ENCODE assay signal across 10 cellular contexts in genomic region chr6:139839506-139840156, GRCh38.
DNase-seq lines count a peak whose midpoint lies in the region; ATAC-seq and TF ChIP-seq lines count a peak whose summit lies in the region.
"Had no signal": no experiment of that assay in that cellular context is flagged by ENCODE, and none has a peak within 500 bp of the region (broad histone marks: within the 10 kb centered on the region; RNA-seq: fewer than 3 reads in every experiment).

No MANE protein-coding gene starts in this region.

- BruUV-seq in PC-9 (replicated peaks; lab: Mats Ljungman, UMichigan) = no TSS peak

- no peak overlapping the region for H3K4me3 ChIP-seq in PC-9
- H3K4me3 ChIP-seq in fibroblast of the aortic adventitia (ENCODE audit: low read depth, low read length) = no peak overlapping the region

- H3K36me3 ChIP-seq in PC-9 (ENCODE audit: low read depth) = no peaks in the 10 kb centered on the region

- peaks cover 2% of the 10 kb centered on the region for H3K4me1 Mint-ChIP-seq in activated CD4-positive, alpha-beta T cell treated with anti-CD3 and anti-CD28 coated beads for 36 hours

- H3K27me3 ChIP-seq in PC-9 (ENCODE audit: insufficient read depth, low read depth) = no peaks in the 10 kb centered on the region

- POLR2A ChIA-PET in PC-9 (lab: Charles Lee; ENCODE audit: unreplicated experiment) = no interaction called here
- POLR2A ChIA-PET in activated CD4-positive, alpha-beta T cell treated with anti-CD3 and anti-CD28 coated beads for 36 hours (lab: Charles Lee) = no interaction called here

- TF ChIP-seq CTCF in PC-9 (conservative IDR thresholded peaks at IDR 0.05) = no peak
- no peak for TF ChIP-seq CTCF in fibroblast of the aortic adventitia (IDR thresholded peaks at IDR 0.05; ENCODE audit: insufficient read depth, low read length)

- H3K79me2 ChIP-seq in PC-9 (ENCODE audit: low read depth) = no peaks in the 10 kb centered on the region

- peak overlapping the region; percentile 35 for H3K4me2 ChIP-seq in PC-9

- no peak overlapping the region for H3K27ac ChIP-seq in PC-9

- peak; percentile 85 for DNase-seq in GF-D8 (lab: John Stamatoyannopoulos, UW)
- DNase-seq in PC-9 = no peak
- peak; percentile 22 for DNase-seq in fibroblast of the aortic adventitia (ENCODE audit: low read depth)
- DNase-seq in putamen (ENCODE audit: low spot score) = peak; percentile 26
- DNase-seq in NCI-H69 (lab: John Stamatoyannopoulos, UW) = no peak
- DNase-seq in activated CD4-positive, alpha-beta T cell treated with anti-CD3 and anti-CD28 coated beads for 36 hours = no peak
- no peak for DNase-seq in activated naive CD4-positive, alpha-beta T cell treated with anti-CD3 and anti-CD28 coated beads, Interleukin-2, amount 50 U/mL, for 72 hours (ENCODE audit: low spot score in 2 of 2)
- DNase-seq: activated T-cell treated with anti-CD3 and anti-CD28 coated beads, Interleukin-2, amount 50 U/mL, for 48 hours; DND-41 had no signal

- intact Hi-C loops in PC-9 (cut with micrococcal nuclease; ENCODE audit: unreplicated experiment) = no loop called here
- intact Hi-C loops in activated CD4-positive, alpha-beta T cell treated with anti-CD3 and anti-CD28 coated beads for 36 hours (cut with DNase I, micrococcal nuclease) = no loop called here

- CTCF ChIA-PET in PC-9 (lab: Charles Lee) = no interaction called here
- CTCF ChIA-PET in activated CD4-positive, alpha-beta T cell treated with anti-CD3 and anti-CD28 coated beads for 36 hours (lab: Charles Lee) = interaction anchor here (1.0 kb wide), 1 partner anchor 14 kb away, joined by 3 read pairs; no protein-coding TSS in a partner anchor

- no peak overlapping the region for H3K27ac Mint-ChIP-seq in activated CD4-positive, alpha-beta T cell treated with anti-CD3 and anti-CD28 coated beads for 36 hours
- no peak overlapping the region for H3K27ac Mint-ChIP-seq in activated naive CD4-positive, alpha-beta T cell treated with anti-CD3 and anti-CD28 coated beads, Interleukin-2, amount 50 U/mL, for 72 hours

- 0 out of 2 replicates have a peak overlapping the region, but pooled peaks have one; percentile 24 for H2AFZ ChIP-seq in PC-9

- H3K9me3 ChIP-seq in PC-9 (ENCODE audit: insufficient read depth, low read depth) = no peaks in the 10 kb centered on the region

- no peaks in the 10 kb centered on the region for H4K20me1 ChIP-seq in PC-9 (ENCODE audit: insufficient read depth)

- no peaks in the 10 kb centered on the region for H3F3A ChIP-seq in PC-9 (ENCODE audit: insufficient read depth, low read depth)

- no peak for ATAC-seq in GM18520 (IDR thresholded peaks at IDR 0.05; ENCODE audit: unreplicated experiment)
- ATAC-seq in activated CD4-positive, alpha-beta T cell treated with anti-CD3 and anti-CD28 coated beads for 36 hours = no peak
- ATAC-seq in activated naive CD4-positive, alpha-beta T cell treated with anti-CD3 and anti-CD28 coated beads, Interleukin-2, amount 50 U/mL, for 72 hours = no peak

- no peaks in the 10 kb centered on the region for H3K4me1 ChIP-seq in PC-9 (replicated peaks; ENCODE audit: insufficient read depth)

- H3K27me3 Mint-ChIP-seq in activated CD4-positive, alpha-beta T cell treated with anti-CD3 and anti-CD28 coated beads for 36 hours = peaks cover 3% of the 10 kb centered on the region

- H3K36me3 Mint-ChIP-seq in activated CD4-positive, alpha-beta T cell treated with anti-CD3 and anti-CD28 coated beads for 36 hours (ENCODE audit: low read depth) = no peaks in the 10 kb centered on the region
- no peaks in the 10 kb centered on the region for H3K36me3 Mint-ChIP-seq in activated naive CD4-positive, alpha-beta T cell treated with anti-CD3 and anti-CD28 coated beads, Interleukin-2, amount 50 U/mL, for 72 hours

- no peak overlapping the region for H3K4me3 Mint-ChIP-seq in activated CD4-positive, alpha-beta T cell treated with anti-CD3 and anti-CD28 coated beads for 36 hours

- H3K9me3 Mint-ChIP-seq in activated CD4-positive, alpha-beta T cell treated with anti-CD3 and anti-CD28 coated beads for 36 hours (ENCODE audit: low read depth) = peaks cover 3% of the 10 kb centered on the region
- H3K9me3 Mint-ChIP-seq in activated naive CD4-positive, alpha-beta T cell treated with anti-CD3 and anti-CD28 coated beads, Interleukin-2, amount 50 U/mL, for 72 hours = peaks cover 0 to 5% of the 10 kb centered on the region in 2 donors

- no peaks in the 10 kb centered on the region for H3K9me2 ChIP-seq in PC-9 (ENCODE audit: insufficient read depth)

Comparison
In these comparisons a context has a peak if more than half of its experiments do, and no peak if none do; other contexts are left out.
1. DNase-seq: peak in GF-D8 (single experiment), fibroblast of the aortic adventitia (single experiment) and putamen (single experiment); none in PC-9 (0 of 2), NCI-H69 (single experiment), activated CD4-positive, alpha-beta T cell treated with anti-CD3 and anti-CD28 coated beads for 36 hours (single experiment) and activated naive CD4-positive, alpha-beta T cell treated with anti-CD3 and anti-CD28 coated beads, Interleukin-2, amount 50 U/mL, for 72 hours (0 of 2).